Comparison of ENCODE assay signal across 2 cellular contexts in the genomic region with DNA sequence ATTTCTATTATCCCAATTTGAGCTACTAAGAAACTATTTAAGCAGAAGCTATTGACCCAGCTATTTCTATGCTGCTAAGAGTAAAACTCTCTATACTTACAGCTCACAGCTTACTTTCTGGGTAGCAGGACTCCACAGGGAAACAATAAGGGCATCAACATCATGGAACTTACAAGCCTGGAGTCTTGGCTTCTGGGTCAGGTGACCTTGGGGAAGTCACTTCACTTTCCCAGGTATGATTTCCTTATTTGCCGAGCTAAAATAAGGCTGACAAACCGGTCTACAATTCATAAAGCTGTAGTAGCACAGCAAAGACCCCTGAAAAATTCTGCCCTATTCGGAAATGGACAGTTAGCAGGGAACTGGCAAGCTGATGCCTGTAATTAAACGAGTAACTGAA.
TF ChIP-seq lines count a peak whose summit lies in the region.

No MANE protein-coding gene starts in this region.

TF ChIP-seq in HCT116, 20 proteins besides CTCF, POLR2A, EP300 and RAD21 (continued from another document):
- TF ChIP-seq, protein P1, sequence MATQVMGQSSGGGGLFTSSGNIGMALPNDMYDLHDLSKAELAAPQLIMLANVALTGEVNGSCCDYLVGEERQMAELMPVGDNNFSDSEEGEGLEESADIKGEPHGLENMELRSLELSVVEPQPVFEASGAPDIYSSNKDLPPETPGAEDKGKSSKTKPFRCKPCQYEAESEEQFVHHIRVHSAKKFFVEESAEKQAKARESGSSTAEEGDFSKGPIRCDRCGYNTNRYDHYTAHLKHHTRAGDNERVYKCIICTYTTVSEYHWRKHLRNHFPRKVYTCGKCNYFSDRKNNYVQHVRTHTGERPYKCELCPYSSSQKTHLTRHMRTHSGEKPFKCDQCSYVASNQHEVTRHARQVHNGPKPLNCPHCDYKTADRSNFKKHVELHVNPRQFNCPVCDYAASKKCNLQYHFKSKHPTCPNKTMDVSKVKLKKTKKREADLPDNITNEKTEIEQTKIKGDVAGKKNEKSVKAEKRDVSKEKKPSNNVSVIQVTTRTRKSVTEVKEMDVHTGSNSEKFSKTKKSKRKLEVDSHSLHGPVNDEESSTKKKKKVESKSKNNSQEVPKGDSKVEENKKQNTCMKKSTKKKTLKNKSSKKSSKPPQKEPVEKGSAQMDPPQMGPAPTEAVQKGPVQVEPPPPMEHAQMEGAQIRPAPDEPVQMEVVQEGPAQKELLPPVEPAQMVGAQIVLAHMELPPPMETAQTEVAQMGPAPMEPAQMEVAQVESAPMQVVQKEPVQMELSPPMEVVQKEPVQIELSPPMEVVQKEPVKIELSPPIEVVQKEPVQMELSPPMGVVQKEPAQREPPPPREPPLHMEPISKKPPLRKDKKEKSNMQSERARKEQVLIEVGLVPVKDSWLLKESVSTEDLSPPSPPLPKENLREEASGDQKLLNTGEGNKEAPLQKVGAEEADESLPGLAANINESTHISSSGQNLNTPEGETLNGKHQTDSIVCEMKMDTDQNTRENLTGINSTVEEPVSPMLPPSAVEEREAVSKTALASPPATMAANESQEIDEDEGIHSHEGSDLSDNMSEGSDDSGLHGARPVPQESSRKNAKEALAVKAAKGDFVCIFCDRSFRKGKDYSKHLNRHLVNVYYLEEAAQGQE (IDR thresholded peaks at IDR 0.05; ENCODE audit: low read depth), result no peak
- TF ChIP-seq CBX3 (IDR thresholded peaks at IDR 0.05; ENCODE audit: low read depth) (no peak), CEBPB (IDR thresholded peaks at IDR 0.05; ENCODE audit: low read depth) (no peak), ELF1 (IDR thresholded peaks at IDR 0.05; ENCODE audit: borderline replicate concordance, low read depth) (no peak), ZFX (IDR thresholded peaks at IDR 0.05) (no peak), ZNF274 (IDR thresholded peaks at IDR 0.05; ENCODE audit: low read depth, low read length) (no peak), EZH2phosphoT487 (IDR thresholded peaks at IDR 0.05; ENCODE audit: borderline replicate concordance) (no peak), JUND (IDR thresholded peaks at IDR 0.05) (no peak), POLR2AphosphoS5 (IDR thresholded peaks at IDR 0.05; ENCODE audit: low read depth, low read length) (no peak), SP1 (IDR thresholded peaks at IDR 0.05; ENCODE audit: low read depth) (no peak), TCF7L2 (IDR thresholded peaks at IDR 0.05; ENCODE audit: borderline replicate concordance, extremely low read depth, insufficient read depth, insufficient read length) (no peak)
- TF ChIP-seq, protein P2, sequence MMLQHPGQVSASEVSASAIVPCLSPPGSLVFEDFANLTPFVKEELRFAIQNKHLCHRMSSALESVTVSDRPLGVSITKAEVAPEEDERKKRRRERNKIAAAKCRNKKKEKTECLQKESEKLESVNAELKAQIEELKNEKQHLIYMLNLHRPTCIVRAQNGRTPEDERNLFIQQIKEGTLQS (IDR thresholded peaks at IDR 0.05), result no peak
- TF ChIP-seq, protein P3, sequence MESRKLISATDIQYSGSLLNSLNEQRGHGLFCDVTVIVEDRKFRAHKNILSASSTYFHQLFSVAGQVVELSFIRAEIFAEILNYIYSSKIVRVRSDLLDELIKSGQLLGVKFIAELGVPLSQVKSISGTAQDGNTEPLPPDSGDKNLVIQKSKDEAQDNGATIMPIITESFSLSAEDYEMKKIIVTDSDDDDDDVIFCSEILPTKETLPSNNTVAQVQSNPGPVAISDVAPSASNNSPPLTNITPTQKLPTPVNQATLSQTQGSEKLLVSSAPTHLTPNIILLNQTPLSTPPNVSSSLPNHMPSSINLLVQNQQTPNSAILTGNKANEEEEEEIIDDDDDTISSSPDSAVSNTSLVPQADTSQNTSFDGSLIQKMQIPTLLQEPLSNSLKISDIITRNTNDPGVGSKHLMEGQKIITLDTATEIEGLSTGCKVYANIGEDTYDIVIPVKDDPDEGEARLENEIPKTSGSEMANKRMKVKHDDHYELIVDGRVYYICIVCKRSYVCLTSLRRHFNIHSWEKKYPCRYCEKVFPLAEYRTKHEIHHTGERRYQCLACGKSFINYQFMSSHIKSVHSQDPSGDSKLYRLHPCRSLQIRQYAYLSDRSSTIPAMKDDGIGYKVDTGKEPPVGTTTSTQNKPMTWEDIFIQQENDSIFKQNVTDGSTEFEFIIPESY (IDR thresholded peaks at IDR 0.05; ENCODE audit: extremely low read depth, insufficient replicate concordance, low read length), result no peak
TF ChIP-seq in HCT116: peak in this region for 0.

TF ChIP-seq in K562, 482 proteins besides CTCF, POLR2A, EP300 and RAD21 (continued from another document):
- TF ChIP-seq CEBPG (CRISPR knock-in tag; IDR thresholded peaks at IDR 0.05) (no peak), CEBPG (tag; conservative IDR thresholded peaks at IDR 0.05 in 1 of 2, IDR thresholded peaks at IDR 0.05 in 1 of 2) (no peak), ZNF23 (CRISPR knock-in tag; IDR thresholded peaks at IDR 0.05) (no peak), RFX5 (IDR thresholded peaks at IDR 0.05; ENCODE audit: low read depth, low read length) (no peak), NELFE (IDR thresholded peaks at IDR 0.05; ENCODE audit: insufficient read depth, insufficient read length) (no peak), U2AF2 (optimal IDR thresholded peaks at IDR 0.05; ENCODE audit: low read depth, low read length) (no peak), NFRKB (IDR thresholded peaks at IDR 0.05; ENCODE audit: low read depth) (no peak), HDGF (IDR thresholded peaks at IDR 0.05) (no peak), SMARCB1 (IDR thresholded peaks at IDR 0.05; ENCODE audit: insufficient read length, low read depth) (no peak), PTBP1 (IDR thresholded peaks at IDR 0.05; ENCODE audit: low read depth, low read length) (no peak)
- TF ChIP-seq, protein P4, sequence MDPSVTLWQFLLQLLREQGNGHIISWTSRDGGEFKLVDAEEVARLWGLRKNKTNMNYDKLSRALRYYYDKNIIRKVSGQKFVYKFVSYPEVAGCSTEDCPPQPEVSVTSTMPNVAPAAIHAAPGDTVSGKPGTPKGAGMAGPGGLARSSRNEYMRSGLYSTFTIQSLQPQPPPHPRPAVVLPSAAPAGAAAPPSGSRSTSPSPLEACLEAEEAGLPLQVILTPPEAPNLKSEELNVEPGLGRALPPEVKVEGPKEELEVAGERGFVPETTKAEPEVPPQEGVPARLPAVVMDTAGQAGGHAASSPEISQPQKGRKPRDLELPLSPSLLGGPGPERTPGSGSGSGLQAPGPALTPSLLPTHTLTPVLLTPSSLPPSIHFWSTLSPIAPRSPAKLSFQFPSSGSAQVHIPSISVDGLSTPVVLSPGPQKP (CRISPR knock-in tag; IDR thresholded peaks at IDR 0.05), result no peak
- TF ChIP-seq, protein P5, sequence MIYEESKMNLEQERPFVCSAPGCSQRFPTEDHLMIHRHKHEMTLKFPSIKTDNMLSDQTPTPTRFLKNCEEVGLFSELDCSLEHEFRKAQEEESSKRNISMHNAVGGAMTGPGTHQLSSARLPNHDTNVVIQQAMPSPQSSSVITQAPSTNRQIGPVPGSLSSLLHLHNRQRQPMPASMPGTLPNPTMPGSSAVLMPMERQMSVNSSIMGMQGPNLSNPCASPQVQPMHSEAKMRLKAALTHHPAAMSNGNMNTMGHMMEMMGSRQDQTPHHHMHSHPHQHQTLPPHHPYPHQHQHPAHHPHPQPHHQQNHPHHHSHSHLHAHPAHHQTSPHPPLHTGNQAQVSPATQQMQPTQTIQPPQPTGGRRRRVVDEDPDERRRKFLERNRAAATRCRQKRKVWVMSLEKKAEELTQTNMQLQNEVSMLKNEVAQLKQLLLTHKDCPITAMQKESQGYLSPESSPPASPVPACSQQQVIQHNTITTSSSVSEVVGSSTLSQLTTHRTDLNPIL (CRISPR knock-in tag; IDR thresholded peaks at IDR 0.05), result no peak
- TF ChIP-seq, protein P6, sequence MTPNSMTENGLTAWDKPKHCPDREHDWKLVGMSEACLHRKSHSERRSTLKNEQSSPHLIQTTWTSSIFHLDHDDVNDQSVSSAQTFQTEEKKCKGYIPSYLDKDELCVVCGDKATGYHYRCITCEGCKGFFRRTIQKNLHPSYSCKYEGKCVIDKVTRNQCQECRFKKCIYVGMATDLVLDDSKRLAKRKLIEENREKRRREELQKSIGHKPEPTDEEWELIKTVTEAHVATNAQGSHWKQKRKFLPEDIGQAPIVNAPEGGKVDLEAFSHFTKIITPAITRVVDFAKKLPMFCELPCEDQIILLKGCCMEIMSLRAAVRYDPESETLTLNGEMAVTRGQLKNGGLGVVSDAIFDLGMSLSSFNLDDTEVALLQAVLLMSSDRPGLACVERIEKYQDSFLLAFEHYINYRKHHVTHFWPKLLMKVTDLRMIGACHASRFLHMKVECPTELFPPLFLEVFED (CRISPR knock-in tag; conservative IDR thresholded peaks at IDR 0.05), result no peak
TF ChIP-seq in K562: peak in this region for 0.
